Comparison of ENCODE assay signal across 23 cellular contexts in the genomic region with DNA sequence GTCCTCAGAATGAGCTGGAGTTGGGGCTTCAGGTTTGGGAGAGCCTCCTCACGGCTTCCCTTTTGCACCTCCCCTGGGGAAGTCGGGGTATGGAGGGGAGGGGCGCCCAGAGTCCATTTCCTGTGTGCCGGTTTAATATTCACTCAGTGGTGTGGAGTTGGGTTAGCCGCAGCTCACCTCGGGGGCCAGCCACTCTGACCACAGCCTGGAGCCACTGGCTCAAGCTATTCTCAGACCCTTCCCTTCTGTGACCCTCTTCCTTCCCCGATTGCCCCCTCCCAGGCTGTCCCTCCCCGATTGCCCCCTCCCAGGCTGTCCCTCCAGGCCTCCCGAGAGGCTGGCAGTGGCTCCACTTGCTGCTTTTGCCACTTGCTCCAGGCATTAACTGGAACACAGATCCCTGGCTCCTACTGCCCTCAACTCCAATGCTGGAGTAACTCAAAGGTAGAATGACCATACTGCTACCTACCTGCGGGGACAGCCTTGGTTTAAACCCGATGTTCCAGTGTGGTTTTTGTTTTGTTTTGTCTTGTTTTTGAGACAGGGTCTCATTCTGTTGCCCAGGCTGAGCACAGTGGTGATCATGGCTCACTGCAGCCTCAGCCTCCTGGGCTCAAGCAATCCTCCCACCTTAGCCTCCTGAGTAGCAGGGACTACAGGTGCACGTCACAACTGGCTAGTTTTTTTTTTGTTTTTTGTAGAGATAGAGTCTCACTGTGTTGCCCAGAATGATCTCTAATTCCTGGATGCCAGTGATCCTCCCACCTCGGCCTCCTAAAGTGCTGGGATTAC. TPM values are rescaled to one million over a fixed set of nuclear protein-coding genes. Genes with fewer than 3 reads are reported as not detected.
DNase-seq lines count a peak whose midpoint lies in the region; ATAC-seq and TF ChIP-seq lines count a peak whose summit lies in the region.
"Had no signal": no experiment of that assay in that cellular context is flagged by ENCODE, and none has a peak within 500 bp of the region (broad histone marks: within the 10 kb centered on the region; RNA-seq: fewer than 3 reads in every experiment).

No MANE protein-coding gene starts in this region.

- H3K27ac ChIP-seq in mesendoderm (ENCODE audit: low read depth, low read length), result no peak overlapping the region
- H3K27ac ChIP-seq: neutrophil had no signal

- peaks cover 4% of the 10 kb centered on the region for H3K36me3 Mint-ChIP-seq in mesothelial cell of epicardium
- H3K36me3 Mint-ChIP-seq: activated naive CD4-positive, alpha-beta T cell treated with anti-CD3 and anti-CD28 coated beads, Interleukin-2, amount 50 U/mL, for 72 hours had no signal

- ATAC-seq in GM18907 (IDR thresholded peaks at IDR 0.05; ENCODE audit: unreplicated experiment) (peak; percentile 85), GM21737 (IDR thresholded peaks at IDR 0.05; ENCODE audit: unreplicated experiment) (peak; percentile 58), HG03432 (IDR thresholded peaks at IDR 0.05; ENCODE audit: unreplicated experiment) (peak; percentile 46)
- ATAC-seq: activated naive CD4-positive, alpha-beta T cell treated with anti-CD3 and anti-CD28 coated beads, Interleukin-2, amount 50 U/mL, for 72 hours; CD8-positive, alpha-beta T cell had no signal

- H2BK120ac ChIP-seq in mesendoderm (ENCODE audit: low read depth, low read length), result no peak overlapping the region

- no CpG with 5 or more reads among the region's 13 CpGs for WGBS in mesendoderm (ENCODE audit: extremely low coverage, insufficient coverage, low lambda C conversion rate)

- H3K36me3 ChIP-seq in mesendoderm (ENCODE audit: control insufficient read depth, insufficient read depth, low read length), result peaks cover 1% of the 10 kb centered on the region
- H3K36me3 ChIP-seq: neutrophil had no signal

- H3K18ac ChIP-seq in mesendoderm (ENCODE audit: low read length), result no peak overlapping the region

- no peak overlapping the region for H3K4me3 ChIP-seq in mesendoderm (ENCODE audit: low read length)
- H3K4me3 ChIP-seq: smooth muscle cell had no signal

- no peak overlapping the region for H3K27ac Mint-ChIP-seq in mesothelial cell of epicardium
- H3K27ac Mint-ChIP-seq: activated T-helper 1 cell treated with anti-CD3 and anti-CD28 coated beads, Interleukin-12 subunit alpha, Interleukin-12 subunit beta, Interleukin-2, Interleukin-4 antibody, amounts not matched to agents 30 ng/mL and 10 ng/mL and 1 ng/mL, durations not matched to agents 14 hours and 24 hours and 36 hours; CD8-positive, alpha-beta T cell had no signal

- no peaks in the 10 kb centered on the region for H3K4me1 ChIP-seq in mesendoderm (ENCODE audit: control insufficient read depth, low read depth, low read length)

- H3K4me2 ChIP-seq in mesendoderm (ENCODE audit: low read length), result no peak overlapping the region
- H3K4me2 ChIP-seq: SK-N-SH, smooth muscle cell had no signal

- no peak overlapping the region for H3K56ac ChIP-seq in mesendoderm (ENCODE audit: low read length)

- no peak overlapping the region for H4K5ac ChIP-seq in mesendoderm (ENCODE audit: low read length)

- no peak overlapping the region for H3K4me3 Mint-ChIP-seq in mesothelial cell of epicardium
- H3K4me3 Mint-ChIP-seq: activated T-helper 1 cell treated with anti-CD3 and anti-CD28 coated beads, Interleukin-12 subunit alpha, Interleukin-12 subunit beta, Interleukin-2, Interleukin-4 antibody, amounts not matched to agents 30 ng/mL and 10 ng/mL and 1 ng/mL, durations not matched to agents 14 hours and 24 hours and 36 hours; CD8-positive, alpha-beta T cell had no signal

- H2BK5ac ChIP-seq in mesendoderm (ENCODE audit: low read length), result no peak overlapping the region

- no peak overlapping the region for H2AK5ac ChIP-seq in mesendoderm (ENCODE audit: low read length)

- no peak for TF ChIP-seq CTCF in mesothelial cell of epicardium (IDR thresholded peaks at IDR 0.05; ENCODE audit: unreplicated experiment)

- peaks cover 6% of the 10 kb centered on the region for H3K9me3 Mint-ChIP-seq in mesothelial cell of epicardium
- H3K9me3 Mint-ChIP-seq: activated naive CD4-positive, alpha-beta T cell treated with anti-CD3 and anti-CD28 coated beads, Interleukin-2, amount 50 U/mL, for 72 hours; activated T-helper 1 cell treated with anti-CD3 and anti-CD28 coated beads, Interleukin-12 subunit alpha, Interleukin-12 subunit beta, Interleukin-2, Interleukin-4 antibody, amounts not matched to agents 30 ng/mL and 10 ng/mL and 1 ng/mL, durations not matched to agents 14 hours and 24 hours and 36 hours; CD8-positive, alpha-beta T cell had no signal

- no peaks in the 10 kb centered on the region for H3K27me3 ChIP-seq in mesendoderm (ENCODE audit: insufficient read depth, low read length, poor library complexity)
- H3K27me3 ChIP-seq: neutrophil had no signal

- no peaks in the 10 kb centered on the region for H3K27me3 Mint-ChIP-seq in mesothelial cell of epicardium (ENCODE audit: low read depth)

- DNase-seq in mesendoderm (peak; percentile 28), NOMO-1 treated with DMSO at 0.1 percent for 48 hours (lab: John Stamatoyannopoulos, UW; ENCODE audit: unreplicated experiment) (no peak), mesothelial cell of epicardium (ENCODE audit: low spot score in 2 of 2, unreplicated experiment in 2 of 2) (no peak), NCI-H524 (lab: John Stamatoyannopoulos, UW) (no peak), HuH-7.5 (ENCODE audit: low spot score) (no peak)
- DNase-seq: activated CD4-positive, CD25-positive, alpha-beta regulatory T cell treated with anti-CD3 and anti-CD28 coated beads, Interleukin-2, amount 50 U/mL, for 72 hours; CD8-positive, alpha-beta T cell; effector CD4-positive, alpha-beta T cell; KBM-7; MV-4-11; NCI-H1930; NCI-H446; NK-92 treated with Interleukin-12 subunit alpha and Interleukin-12 subunit beta, amount 100 ng/mL, for 24 hours; RPMI8226; SK-N-SH; T1000 had no signal

- peaks cover 3% of the 10 kb centered on the region for H3K4me1 Mint-ChIP-seq in mesothelial cell of epicardium

- H3K79me1 ChIP-seq in mesendoderm (ENCODE audit: low read length), result no peaks in the 10 kb centered on the region

- H3K79me2 ChIP-seq in mesendoderm (ENCODE audit: control insufficient read depth, insufficient read depth, low read length), result no peaks in the 10 kb centered on the region

- no peak overlapping the region for H4K8ac ChIP-seq in mesendoderm (ENCODE audit: low read depth, low read length)

- no peak overlapping the region for H2BK15ac ChIP-seq in mesendoderm (replicated peaks; ENCODE audit: low read depth)

- no peak overlapping the region for H3K9ac ChIP-seq in mesendoderm (ENCODE audit: low read length)
- H3K9ac ChIP-seq: SK-N-SH had no signal

- no peak overlapping the region for H3K4ac ChIP-seq in mesendoderm (ENCODE audit: low read depth, low read length)

- H3K23ac ChIP-seq in mesendoderm (ENCODE audit: low read length), result no peak overlapping the region

RNA-seq across cellular contexts. Expression of gene RPUSD4, which starts 29.3 kb away (rescaled TPM):
- polyA plus RNA-seq in mesendoderm (2013, experiment 1 of 2), result 28.2 TPM
- polyA plus RNA-seq in mesendoderm (2013, experiment 2 of 2), result 28.0 TPM
- total RNA-seq in mesothelial cell of epicardium, result 41.6 to 42.7 TPM (median 42.0 TPM) in 3 replicates

RNA-seq across cellular contexts. Expression of gene FAM118B, which starts 29.4 kb away (rescaled TPM):
- polyA plus RNA-seq in mesendoderm (2013, experiment 1 of 2), result 27.5 TPM
- polyA plus RNA-seq in mesendoderm (2013, experiment 2 of 2), result 28.3 TPM
- 20.3 to 23.9 TPM (median 20.7 TPM) in 3 replicates for total RNA-seq in mesothelial cell of epicardium
